ENCODE assay signal across 1 cellular context in the genomic region with DNA sequence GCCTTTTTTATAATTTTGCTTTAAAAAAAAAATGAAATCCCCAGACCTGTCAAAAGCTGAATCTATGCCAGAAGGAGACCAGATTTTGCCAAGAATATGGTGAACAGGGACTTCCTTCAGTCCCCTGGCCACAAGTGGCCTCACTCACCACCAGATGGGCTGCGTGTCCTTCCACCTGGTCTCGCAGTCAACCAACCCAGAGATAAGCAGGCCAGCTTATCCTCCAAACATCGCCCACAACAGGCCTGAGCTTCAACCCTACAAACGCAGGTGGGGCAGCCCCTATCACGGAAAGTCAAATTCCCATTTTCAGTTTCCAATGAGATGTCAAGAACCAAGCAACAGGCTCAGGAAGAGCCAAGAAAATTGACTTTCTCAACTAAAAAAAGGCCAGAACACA.
TF ChIP-seq lines count a peak whose summit lies in the region.

No MANE protein-coding gene starts in this region.

TF ChIP-seq in IMR-90, 13 proteins besides CTCF, POLR2A, EP300 and RAD21:
- TF ChIP-seq RFX5 (IDR thresholded peaks at IDR 0.05; ENCODE audit: low read depth, low read length) (no peak), MXI1 (IDR thresholded peaks at IDR 0.05; ENCODE audit: borderline replicate concordance, low read depth, low read length) (no peak), BHLHE40 (IDR thresholded peaks at IDR 0.05; ENCODE audit: low read depth, low read length) (no peak), CEBPB (IDR thresholded peaks at IDR 0.05; ENCODE audit: low read depth, low read length) (no peak), MAFK (IDR thresholded peaks at IDR 0.05; ENCODE audit: low read depth, low read length) (no peak), MAZ (IDR thresholded peaks at IDR 0.05; ENCODE audit: borderline replicate concordance, low read depth, low read length) (no peak), NFE2L2 (IDR thresholded peaks at IDR 0.05; ENCODE audit: low read depth, low read length) (no peak), CHD1 (IDR thresholded peaks at IDR 0.05; ENCODE audit: low read depth, low read length) (no peak), FOS (IDR thresholded peaks at IDR 0.05; ENCODE audit: low read depth, low read length) (no peak), RCOR1 (IDR thresholded peaks at IDR 0.05; ENCODE audit: insufficient replicate concordance, low read length) (no peak), SMC3 (IDR thresholded peaks at IDR 0.05; ENCODE audit: low read depth, low read length) (no peak)
- TF ChIP-seq, protein P1, sequence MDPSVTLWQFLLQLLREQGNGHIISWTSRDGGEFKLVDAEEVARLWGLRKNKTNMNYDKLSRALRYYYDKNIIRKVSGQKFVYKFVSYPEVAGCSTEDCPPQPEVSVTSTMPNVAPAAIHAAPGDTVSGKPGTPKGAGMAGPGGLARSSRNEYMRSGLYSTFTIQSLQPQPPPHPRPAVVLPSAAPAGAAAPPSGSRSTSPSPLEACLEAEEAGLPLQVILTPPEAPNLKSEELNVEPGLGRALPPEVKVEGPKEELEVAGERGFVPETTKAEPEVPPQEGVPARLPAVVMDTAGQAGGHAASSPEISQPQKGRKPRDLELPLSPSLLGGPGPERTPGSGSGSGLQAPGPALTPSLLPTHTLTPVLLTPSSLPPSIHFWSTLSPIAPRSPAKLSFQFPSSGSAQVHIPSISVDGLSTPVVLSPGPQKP (IDR thresholded peaks at IDR 0.05; ENCODE audit: borderline replicate concordance, low read depth, low read length): no peak
- TF ChIP-seq, protein P2, sequence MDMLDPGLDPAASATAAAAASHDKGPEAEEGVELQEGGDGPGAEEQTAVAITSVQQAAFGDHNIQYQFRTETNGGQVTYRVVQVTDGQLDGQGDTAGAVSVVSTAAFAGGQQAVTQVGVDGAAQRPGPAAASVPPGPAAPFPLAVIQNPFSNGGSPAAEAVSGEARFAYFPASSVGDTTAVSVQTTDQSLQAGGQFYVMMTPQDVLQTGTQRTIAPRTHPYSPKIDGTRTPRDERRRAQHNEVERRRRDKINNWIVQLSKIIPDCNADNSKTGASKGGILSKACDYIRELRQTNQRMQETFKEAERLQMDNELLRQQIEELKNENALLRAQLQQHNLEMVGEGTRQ (IDR thresholded peaks at IDR 0.05; ENCODE audit: low read depth, low read length): no peak
